ENCODE assay signal across 8 cellular contexts in the genomic region with DNA sequence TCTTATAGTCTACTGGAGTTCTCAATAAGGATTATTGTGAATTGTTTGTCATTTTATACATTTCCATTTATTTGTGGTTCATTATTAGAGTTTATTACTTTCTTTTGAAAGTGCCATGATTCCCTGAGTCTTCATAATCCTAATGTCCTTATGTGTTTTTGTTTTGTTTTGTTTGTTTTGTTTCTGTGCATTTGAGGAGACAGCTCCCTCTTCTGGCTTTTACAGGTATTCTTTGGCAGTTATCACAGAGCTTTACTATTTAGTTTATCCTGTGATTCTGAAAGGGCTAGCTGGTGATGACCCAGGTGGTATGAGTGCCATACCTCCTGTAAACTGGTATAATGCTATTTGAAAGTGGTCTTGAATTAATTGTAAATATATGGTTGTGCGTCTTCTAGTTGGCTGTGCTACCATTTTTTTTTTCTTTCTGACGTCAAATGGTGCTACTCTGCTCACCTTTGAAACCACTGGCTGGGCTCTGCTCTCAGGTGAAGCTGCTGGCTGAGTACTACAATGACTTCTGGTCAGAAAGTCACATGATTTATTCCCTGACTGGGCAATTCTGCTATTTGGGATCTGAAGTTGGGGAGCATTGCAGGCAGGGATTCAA.
DNase-seq lines count a peak whose midpoint lies in the region; ATAC-seq and TF ChIP-seq lines count a peak whose summit lies in the region.
"Had no signal": no experiment of that assay in that cellular context is flagged by ENCODE, and none has a peak within 500 bp of the region (broad histone marks: within the 10 kb centered on the region; RNA-seq: fewer than 3 reads in every experiment).

No MANE protein-coding gene starts in this region.

- ATAC-seq in GM18511 (IDR thresholded peaks at IDR 0.05; ENCODE audit: unreplicated experiment) (peak; percentile 50), HG03565 (IDR thresholded peaks at IDR 0.05; ENCODE audit: unreplicated experiment) (no peak)

- H3K4me3 Mint-ChIP-seq in neural progenitor cell, result no peak overlapping the region

- no peaks in the 10 kb centered on the region for H3K27me3 ChIP-seq in MM.1S (replicated peaks; ENCODE audit: insufficient read depth, low read length)
- no peaks in the 10 kb centered on the region for H3K27me3 ChIP-seq in neural progenitor cell

- no peaks in the 10 kb centered on the region for H3K79me2 ChIP-seq in MM.1S (ENCODE audit: low read length)
- no peaks in the 10 kb centered on the region for H3K79me2 ChIP-seq in neural progenitor cell (ENCODE audit: low read depth)

- H3K4me3 ChIP-seq in MM.1S (ENCODE audit: low read length) (no peak overlapping the region), neural progenitor cell (no peak overlapping the region)

- no peaks in the 10 kb centered on the region for H3F3A ChIP-seq in MM.1S (ENCODE audit: insufficient read depth, low read length)
- H3F3A ChIP-seq in neural progenitor cell (ENCODE audit: low read depth), result no peaks in the 10 kb centered on the region

- no peaks in the 10 kb centered on the region for H3K36me3 Mint-ChIP-seq in neural progenitor cell

- H3K4me1 Mint-ChIP-seq in neural progenitor cell, result no peaks in the 10 kb centered on the region

- DNase-seq in MM.1S (peak; percentile 39), astrocyte of the hippocampus (ENCODE audit: low read depth, low spot score) (peak; percentile 2), neural progenitor cell (ENCODE audit: low spot score) (peak; percentile 38), hypothalamus (lab: John Stamatoyannopoulos, UW) (no peak)
- no peak for DNase-seq in activated CD4-positive, alpha-beta T cell treated with anti-CD3 and anti-CD28 coated beads, Interleukin-2, amount 50 U/mL, for 1 hour
- DNase-seq: head of caudate nucleus had no signal

- H3K9ac ChIP-seq in MM.1S (ENCODE audit: low read length), result no peak overlapping the region
- H3K9ac ChIP-seq in neural progenitor cell, result no peak overlapping the region

- H4K20me1 ChIP-seq in MM.1S (ENCODE audit: insufficient read depth, low read length) (no peaks in the 10 kb centered on the region), neural progenitor cell (ENCODE audit: low read depth) (no peaks in the 10 kb centered on the region)

- no peaks in the 10 kb centered on the region for H3K9me3 Mint-ChIP-seq in neural progenitor cell

- TF ChIP-seq CTCF in MM.1S (IDR thresholded peaks at IDR 0.05; ENCODE audit: low read length) (peak; percentile 80), neural progenitor cell (IDR thresholded peaks at IDR 0.05) (peak; percentile 80)

- H3K9me3 ChIP-seq in MM.1S (replicated peaks; ENCODE audit: insufficient read depth, low read length) (no peaks in the 10 kb centered on the region), neural progenitor cell (ENCODE audit: low read depth) (no peaks in the 10 kb centered on the region)

- H2AFZ ChIP-seq in MM.1S (ENCODE audit: low read length) (no peak overlapping the region), neural progenitor cell (replicated peaks) (no peak overlapping the region)

- no peaks in the 10 kb centered on the region for H3K4me1 ChIP-seq in MM.1S (ENCODE audit: low read length)
- no peaks in the 10 kb centered on the region for H3K4me1 ChIP-seq in neural progenitor cell

- no peak overlapping the region for H3K27ac ChIP-seq in MM.1S (ENCODE audit: low read length)
- no peak overlapping the region for H3K27ac ChIP-seq in neural progenitor cell

- no peaks in the 10 kb centered on the region for H3K27me3 Mint-ChIP-seq in neural progenitor cell (ENCODE audit: insufficient read depth, low read depth)

- H3K27ac Mint-ChIP-seq in neural progenitor cell, result no peak overlapping the region

- H3K9me2 ChIP-seq in MM.1S (replicated peaks; ENCODE audit: insufficient read depth, low read length), result no peaks in the 10 kb centered on the region

- no peak overlapping the region for H3K4me2 ChIP-seq in MM.1S (ENCODE audit: low read depth, low read length)
- H3K4me2 ChIP-seq in neural progenitor cell, result no peak overlapping the region

- no peaks in the 10 kb centered on the region for H3K36me3 ChIP-seq in MM.1S (replicated peaks; ENCODE audit: insufficient read depth, low read length)
- no peaks in the 10 kb centered on the region for H3K36me3 ChIP-seq in neural progenitor cell

Comparison
In these comparisons a context has a peak if more than half of its experiments do, and no peak if none do; other contexts are left out.
1. DNase-seq: peak in MM.1S (single experiment), astrocyte of the hippocampus (single experiment) and neural progenitor cell (single experiment); none in hypothalamus (0 of 51) and activated CD4-positive, alpha-beta T cell treated with anti-CD3 and anti-CD28 coated beads, Interleukin-2, amount 50 U/mL, for 1 hour (single experiment).